11 cellular contexts compared by ENCODE assay signal in genomic region chr12:108643941-108644742, GRCh38. TPM values are rescaled to one million over a fixed set of nuclear protein-coding genes. Genes with fewer than 3 reads are reported as not detected.
DNase-seq lines count a peak whose midpoint lies in the region; ATAC-seq, FAIRE-seq and TF ChIP-seq lines count a peak whose summit lies in the region.
"Had no signal": no experiment of that assay in that cellular context is flagged by ENCODE, and none has a peak within 500 bp of the region (broad histone marks: within the 10 kb centered on the region; RNA-seq: fewer than 3 reads in every experiment).

No MANE protein-coding gene starts in this region.

- no peaks in the 10 kb centered on the region for H3F3A ChIP-seq in PC-3 (ENCODE audit: low read length, unreplicated experiment)
- peaks cover 13% of the 10 kb centered on the region for H3F3A ChIP-seq in neural progenitor cell (ENCODE audit: low read depth)

- intact Hi-C loops in PC-3 (cut with micrococcal nuclease): loop anchor here (2.0 kb wide), 1 partner anchor 13 kb away; no protein-coding TSS in a partner anchor

- H3K9ac ChIP-seq in PC-3 (ENCODE audit: low read length) (no peak overlapping the region), fibroblast of lung (ENCODE audit: insufficient read depth, low read length) (no peak overlapping the region), neural progenitor cell (no peak overlapping the region)

- H3K4me2 ChIP-seq in PC-3 (ENCODE audit: low read length) (peak overlapping the region; percentile 32), fibroblast of lung (ENCODE audit: extremely low read depth, insufficient read depth, low read length) (no peak overlapping the region), neural progenitor cell (no peak overlapping the region)

- no peaks in the 10 kb centered on the region for H4K20me1 ChIP-seq in PC-3 (ENCODE audit: low read length)
- no peaks in the 10 kb centered on the region for H4K20me1 ChIP-seq in fibroblast of lung (ENCODE audit: control insufficient read depth, extremely low read depth, insufficient read depth, low read length)
- no peaks in the 10 kb centered on the region for H4K20me1 ChIP-seq in neural progenitor cell (ENCODE audit: low read depth)

- peak; percentile 95 for ATAC-seq in PC-3

- no peak overlapping the region for H3K4me3 Mint-ChIP-seq in neural progenitor cell

- H3K27me3 ChIP-seq in PC-3 (ENCODE audit: low read length) (no peaks in the 10 kb centered on the region), fibroblast of lung (ENCODE audit: control insufficient read depth, insufficient read depth, low read length) (no peaks in the 10 kb centered on the region), neural progenitor cell (no peaks in the 10 kb centered on the region)

- peaks cover 18% of the 10 kb centered on the region for H3K4me1 ChIP-seq in PC-3 (ENCODE audit: insufficient read depth, low read length)
- H3K4me1 ChIP-seq in fibroblast of lung (ENCODE audit: control insufficient read depth, extremely low read depth, insufficient read depth, low read length): peaks cover 35% of the 10 kb centered on the region
- H3K4me1 ChIP-seq in neural progenitor cell: peaks cover 10% of the 10 kb centered on the region

- POLR2A ChIA-PET in PC-3 (lab: Charles Lee; ENCODE audit: unreplicated experiment): no interaction called here

- H3K27me3 Mint-ChIP-seq in neural progenitor cell (ENCODE audit: insufficient read depth, low read depth): peaks cover 5% of the 10 kb centered on the region

- H2AFZ ChIP-seq in PC-3 (ENCODE audit: low read length) (no peak overlapping the region), fibroblast of lung (ENCODE audit: low read length) (no peak overlapping the region), neural progenitor cell (replicated peaks) (no peak overlapping the region)

- H3K79me2 ChIP-seq in PC-3 (ENCODE audit: low read length) (no peaks in the 10 kb centered on the region), fibroblast of lung (ENCODE audit: control insufficient read depth, insufficient read depth, low read length) (peaks cover 23% of the 10 kb centered on the region), neural progenitor cell (ENCODE audit: low read depth) (no peaks in the 10 kb centered on the region)

- CTCF ChIA-PET in PC-3 (lab: Charles Lee): no interaction called here

- no peaks in the 10 kb centered on the region for H3K9me3 Mint-ChIP-seq in neural progenitor cell

- peaks cover 42% of the 10 kb centered on the region for H3K36me3 Mint-ChIP-seq in neural progenitor cell

- no peak for FAIRE-seq in D721Med (lab: Jason Lieb, UNC)

- H3K9me2 ChIP-seq in PC-3 (replicated peaks; ENCODE audit: low read length): no peaks in the 10 kb centered on the region

- H3K27ac ChIP-seq in PC-3 (ENCODE audit: low read length) (no peak overlapping the region), fibroblast of lung (ENCODE audit: insufficient read depth, low read length) (no peak overlapping the region), neural progenitor cell (no peak overlapping the region)
- H3K27ac ChIP-seq: C4-2B had no signal

- TF ChIP-seq CTCF in PC-3 (conservative IDR thresholded peaks at IDR 0.05; ENCODE audit: low read depth, low read length): no peak
- no peak for TF ChIP-seq CTCF in fibroblast of lung (conservative IDR thresholded peaks at IDR 0.05 in 1 of 2, IDR thresholded peaks at IDR 0.05 in 1 of 2; ENCODE audit: low read depth in 1 of 2, low read length in 2 of 2)
- TF ChIP-seq CTCF in neural progenitor cell (IDR thresholded peaks at IDR 0.05): no peak
- TF ChIP-seq CTCF in D721Med (IDR thresholded peaks at IDR 0.05; ENCODE audit: insufficient read depth, missing control alignments): no peak

- H3K4me3 ChIP-seq in PC-3 (ENCODE audit: low read length) (no peak overlapping the region), fibroblast of lung (replicated peaks in 1 of 4; ENCODE audit: control extremely low read depth in 1 of 4, insufficient read depth in 1 of 4, low read depth in 3 of 4, low read length in 4 of 4) (no peak overlapping the region), neural progenitor cell (no peak overlapping the region)

- peak; percentile 68 for DNase-seq in AG08395 (ENCODE audit: low spot score)
- DNase-seq in PC-3: peak; percentile 59
- DNase-seq in fibroblast of lung (ENCODE audit: low read depth in 2 of 2): peak; percentile 54 to 68
- no peak for DNase-seq in neural progenitor cell (ENCODE audit: low spot score)
- no peak for DNase-seq in stimulated activated CD4-positive, alpha-beta T cell treated with anti-CD3 and anti-CD28 coated beads, Interleukin-2, amount 100 ng/mL, for 24 hours
- no peak for DNase-seq in D721Med (ENCODE audit: insufficient read length, low spot score)
- no peak for DNase-seq in HT-29 (ENCODE audit: low spot score)
- no peak for DNase-seq in activated CD4-positive, alpha-beta T cell treated with anti-CD3 and anti-CD28 coated beads for 1 hour
- DNase-seq: effector memory CD4-positive, alpha-beta T cell; mesendoderm had no signal

- H3K36me3 ChIP-seq in PC-3 (ENCODE audit: low read depth, low read length): peaks cover 48% of the 10 kb centered on the region
- peaks cover 29% of the 10 kb centered on the region for H3K36me3 ChIP-seq in fibroblast of lung (ENCODE audit: control insufficient read depth, insufficient read depth, low read length)
- H3K36me3 ChIP-seq in neural progenitor cell: no peaks in the 10 kb centered on the region

- H3K4me1 Mint-ChIP-seq in neural progenitor cell: peaks cover 37% of the 10 kb centered on the region

- BruUV-seq in PC-3 (replicated peaks; lab: Mats Ljungman, UMichigan): no TSS peak

- no peaks in the 10 kb centered on the region for H3K9me3 ChIP-seq in PC-3 (ENCODE audit: low read length)
- H3K9me3 ChIP-seq in fibroblast of lung (ENCODE audit: control insufficient read depth, insufficient read depth, low read depth, low read length): no peaks in the 10 kb centered on the region
- no peaks in the 10 kb centered on the region for H3K9me3 ChIP-seq in neural progenitor cell (ENCODE audit: low read depth)

- H3K27ac Mint-ChIP-seq in neural progenitor cell: peak overlapping the region; percentile 26

RNA-seq across cellular contexts. Expression of gene SELPLG, which starts 10.4 kb away (rescaled TPM):
- 0.63 and 0.73 TPM in 2 replicates for total RNA-seq in PC-3 (2014; rRNA removed)
- 0.51 and 1.5 TPM in 2 replicates for total RNA-seq in fibroblast of lung
- 3.0 and 5.3 TPM in 2 replicates for polyA plus RNA-seq in fibroblast of lung
- 3.6 and 4.5 TPM in 2 replicates for polyA plus RNA-seq in fibroblast of lung (2012)
- 3.6 and 9.7 TPM in 2 replicates for polyA minus RNA-seq in fibroblast of lung (ENCODE audit: low replicate concordance)
- total RNA-seq in neural progenitor cell (ENCODE audit: low replicate concordance): not detected in 2 replicates
- not detected in 2 replicates for total RNA-seq in HT-29 (2014; rRNA removed; shearing (Covaris generic))

RNA-seq across cellular contexts. Expression of gene TMEM119, which starts 46.3 kb away (rescaled TPM):
- total RNA-seq in PC-3 (2014; rRNA removed) (not detected in 2 replicates), fibroblast of lung (132 and 358 TPM in 2 replicates), neural progenitor cell (ENCODE audit: low replicate concordance) (0.97 and 2.0 TPM in 2 replicates)
- polyA plus RNA-seq in fibroblast of lung: 126 and 154 TPM in 2 replicates
- 199 and 246 TPM in 2 replicates for polyA plus RNA-seq in fibroblast of lung (2012)
- polyA minus RNA-seq in fibroblast of lung (ENCODE audit: low replicate concordance): 306 and 401 TPM in 2 replicates
- total RNA-seq in HT-29 (2014; rRNA removed; shearing (Covaris generic)): not detected in 2 replicates

Comparison
In these comparisons a context has a peak if more than half of its experiments do, and no peak if none do; other contexts are left out.
1. DNase-seq: peak in AG08395 (single experiment), PC-3 (single experiment) and fibroblast of lung (2 of 2); none in neural progenitor cell (single experiment), stimulated activated CD4-positive, alpha-beta T cell treated with anti-CD3 and anti-CD28 coated beads, Interleukin-2, amount 100 ng/mL, for 24 hours (0 of 2), D721Med (single experiment), HT-29 (single experiment) and activated CD4-positive, alpha-beta T cell treated with anti-CD3 and anti-CD28 coated beads for 1 hour (single experiment).
2. RNA of gene TMEM119, which starts 46.3 kb away (total RNA-seq): 132 to 358 TPM in fibroblast of lung; 0.97 to 2.0 TPM in neural progenitor cell, not detected in PC-3 and not detected in HT-29; every median in the first group is over 10 times any median in the second.